8 cellular contexts compared by ENCODE assay signal in genomic region chr3:159929181-159929893, GRCh38. TPM values are rescaled to one million over a fixed set of nuclear protein-coding genes. Genes with fewer than 3 reads are reported as not detected.
A peak's percentile ranks its signal among the peaks of the same experiment; 100 is the strongest.
DNase-seq lines count a peak whose midpoint lies in the region; ATAC-seq lines count a peak whose summit lies in the region.

No MANE protein-coding gene starts in this region.

- no peak overlapping the region for H3K4me3 Mint-ChIP-seq in activated naive CD4-positive, alpha-beta T cell treated with anti-CD3 and anti-CD28 coated beads, Interleukin-2, amount 10 ng/mL, durations not matched to agents 7 days and 5 days
- H3K4me3 Mint-ChIP-seq in naive B cell, result no peak overlapping the region

- no peaks in the 10 kb centered on the region for H3K27me3 Mint-ChIP-seq in activated naive CD4-positive, alpha-beta T cell treated with anti-CD3 and anti-CD28 coated beads, Interleukin-2, amount 10 ng/mL, durations not matched to agents 7 days and 5 days
- no peaks in the 10 kb centered on the region for H3K27me3 Mint-ChIP-seq in naive B cell

- peak overlapping the region; percentile 26 for H3K27ac Mint-ChIP-seq in activated naive CD4-positive, alpha-beta T cell treated with anti-CD3 and anti-CD28 coated beads, Interleukin-2, amount 10 ng/mL, durations not matched to agents 7 days and 5 days
- H3K27ac Mint-ChIP-seq in naive B cell, result peak overlapping the region in 5 of 6 donors; percentile 55 to 89 (median 72)

- H3K9me3 Mint-ChIP-seq in activated naive CD4-positive, alpha-beta T cell treated with anti-CD3 and anti-CD28 coated beads, Interleukin-2, amount 10 ng/mL, durations not matched to agents 7 days and 5 days, result peaks cover 10% of the 10 kb centered on the region
- H3K9me3 Mint-ChIP-seq in naive B cell, result peaks cover 4 to 20% (median 14%) of the 10 kb centered on the region in 7 donors

- ATAC-seq in HG02642 (IDR thresholded peaks at IDR 0.05; ENCODE audit: poor library complexity, unreplicated experiment), result peak; percentile 83
- ATAC-seq in naive B cell (ENCODE audit: low read depth in 2 of 2), result peak; percentile 73 to 85

- CTCF ChIA-PET in activated naive CD4-positive, alpha-beta T cell treated with anti-CD3 and anti-CD28 coated beads, Interleukin-2, amount 10 ng/mL, durations not matched to agents 7 days and 5 days (lab: Charles Lee), result interaction anchor here (0.8 to 1.5 kb wide), 7 partner anchors 9 to 482 kb away, joined by 3 read pairs; no protein-coding TSS in a partner anchor

- no peaks in the 10 kb centered on the region for H3K36me3 Mint-ChIP-seq in activated naive CD4-positive, alpha-beta T cell treated with anti-CD3 and anti-CD28 coated beads, Interleukin-2, amount 10 ng/mL, durations not matched to agents 7 days and 5 days
- peaks cover 8 to 15% of the 10 kb centered on the region in 2 donors for H3K36me3 Mint-ChIP-seq in naive B cell

- peaks cover 9% of the 10 kb centered on the region for H3K4me1 Mint-ChIP-seq in activated naive CD4-positive, alpha-beta T cell treated with anti-CD3 and anti-CD28 coated beads, Interleukin-2, amount 10 ng/mL, durations not matched to agents 7 days and 5 days
- H3K4me1 Mint-ChIP-seq in naive B cell, result peaks cover 0 to 15% (median 8%) of the 10 kb centered on the region in 3 donors

- no peak for DNase-seq in activated naive CD4-positive, alpha-beta T cell treated with anti-CD3 and anti-CD28 coated beads, Interleukin-2, amount 10 ng/mL, durations not matched to agents 7 days and 5 days
- no peak for DNase-seq in activated naive CD4-positive, alpha-beta T cell treated with anti-CD3 and anti-CD28 coated beads, Interleukin-2, amount 50 U/mL, for 16 hours
- DNase-seq in NCI-H526 (lab: John Stamatoyannopoulos, UW) (peak; percentile 11 to 58), dermis microvascular lymphatic vessel endothelial cell (ENCODE audit: low read depth in 2 of 2) (peak; percentile 86 to 89), naive B cell (no peak), cortex of kidney (lab: John Stamatoyannopoulos, UW) (no peak)
- no peak for DNase-seq in stimulated activated CD4-positive, alpha-beta T cell treated with anti-CD3 and anti-CD28 coated beads, Interleukin-2, amount 100 ng/mL, for 24 hours

RNA-seq across cellular contexts. Expression of gene IL12A, which starts 59.3 kb away (rescaled TPM):
- 0.13 TPM in 1 of 2 replicates, not detected in the other for total RNA-seq in dermis microvascular lymphatic vessel endothelial cell
- 1 to 10 TPM in 5 of 6 donors, not detected in 1; 2.8 to 5.3 (median 3.9) TPM for polyA plus RNA-seq in naive B cell (ENCODE audit: low read depth in 6 of 6)

Comparison
In these comparisons a context has a peak if more than half of its experiments do, and no peak if none do; other contexts are left out.
1. DNase-seq: peak in NCI-H526 (2 of 2) and dermis microvascular lymphatic vessel endothelial cell (2 of 2); none in activated naive CD4-positive, alpha-beta T cell treated with anti-CD3 and anti-CD28 coated beads, Interleukin-2, amount 10 ng/mL, durations not matched to agents 7 days and 5 days (single experiment), activated naive CD4-positive, alpha-beta T cell treated with anti-CD3 and anti-CD28 coated beads, Interleukin-2, amount 50 U/mL, for 16 hours (single experiment), naive B cell (single experiment), stimulated activated CD4-positive, alpha-beta T cell treated with anti-CD3 and anti-CD28 coated beads, Interleukin-2, amount 100 ng/mL, for 24 hours (0 of 2) and cortex of kidney (single experiment).